8 cellular contexts compared by ENCODE assay signal in the genomic region with DNA sequence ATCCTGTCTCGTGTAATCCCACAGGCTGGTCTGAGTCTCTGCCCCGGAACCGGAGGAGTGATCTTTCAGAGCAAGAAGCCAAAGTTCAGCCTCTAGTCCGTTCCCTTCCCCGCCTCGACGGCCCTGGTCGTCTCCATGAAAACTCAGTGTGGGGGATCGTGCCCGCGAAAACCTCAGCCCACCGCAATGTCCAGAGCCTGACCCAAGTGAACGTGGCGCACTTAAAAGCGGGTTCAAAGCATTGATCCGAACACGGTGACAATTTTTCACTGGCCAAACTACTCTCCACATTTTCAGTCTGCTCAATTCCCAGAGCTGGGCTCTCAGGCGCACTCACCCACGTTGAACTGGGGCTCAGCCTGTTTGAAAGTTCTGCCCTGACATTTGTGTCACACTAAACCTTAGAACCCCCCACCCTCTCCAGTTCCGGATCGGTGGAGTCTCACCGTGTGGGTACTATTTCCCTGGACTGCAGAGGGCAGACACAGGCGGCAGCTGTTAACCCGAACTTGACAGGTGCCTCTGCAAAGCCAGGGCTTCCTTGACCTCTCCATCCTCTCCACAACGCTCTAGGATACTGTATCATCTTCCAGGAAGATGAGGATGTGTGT. TPM values are rescaled to one million over a fixed set of nuclear protein-coding genes. Genes with fewer than 3 reads are reported as not detected.
DNase-seq lines count a peak whose midpoint lies in the region; ATAC-seq and TF ChIP-seq lines count a peak whose summit lies in the region.

No MANE protein-coding gene starts in this region.

- no peaks in the 10 kb centered on the region for H3K36me3 ChIP-seq in ovary

- H3K27ac Mint-ChIP-seq in activated B cell treated with CpG ODN at 0.5 μM for 24 hours = peak overlapping the region; percentile 24

- peak overlapping the region; percentile 81 for H3K4me3 ChIP-seq in ovary

- intact Hi-C loops in activated B cell treated with CpG ODN at 0.5 μM for 24 hours (cut with micrococcal nuclease) (loop anchor here (5.0 kb wide), 1 partner anchor 533 kb away; no protein-coding TSS in a partner anchor), ovary (cut with DNase I) (no loop called here)

- H3K27me3 ChIP-seq in ovary = no peaks in the 10 kb centered on the region

- no peaks in the 10 kb centered on the region for H3K9me3 Mint-ChIP-seq in activated B cell treated with CpG ODN at 0.5 μM for 24 hours

- peak; percentile 24 for ATAC-seq in HG02759 (IDR thresholded peaks at IDR 0.05; ENCODE audit: unreplicated experiment)
- ATAC-seq in activated B cell treated with CpG ODN at 0.5 μM for 24 hours (ENCODE audit: low read depth) = peak; percentile 30
- no peak for ATAC-seq in GM21360 (IDR thresholded peaks at IDR 0.05; ENCODE audit: unreplicated experiment)
- no peak for ATAC-seq in GM18498 (IDR thresholded peaks at IDR 0.05; ENCODE audit: unreplicated experiment)

- no peaks in the 10 kb centered on the region for H3K9me3 ChIP-seq in ovary

- peaks cover 59% of the 10 kb centered on the region for H3K27me3 Mint-ChIP-seq in activated B cell treated with CpG ODN at 0.5 μM for 24 hours

- H3K4me3 Mint-ChIP-seq in activated B cell treated with CpG ODN at 0.5 μM for 24 hours = peak overlapping the region; percentile 87

- H3K4me1 ChIP-seq in ovary (ENCODE audit: insufficient read depth) = peaks cover 5% of the 10 kb centered on the region

- DNase-seq in Ammon's horn (ENCODE audit: low spot score) (peak; percentile 12), activated B cell treated with CpG ODN at 0.5 μM for 24 hours (peak; percentile 28), germinal center (ENCODE audit: low spot score) (peak; percentile 10), ovary (peak; percentile 27 to 48 (median 32)), RPMI8226 (no peak)

- TF ChIP-seq EP300 in ovary (IDR thresholded peaks at IDR 0.05) = no peak

- TF ChIP-seq CTCF in activated B cell treated with CpG ODN at 0.5 μM for 24 hours (IDR thresholded peaks at IDR 0.05) (no peak), ovary (IDR thresholded peaks at IDR 0.05) (no peak)

- H3K27ac ChIP-seq in ovary = no peak overlapping the region

- CTCF ChIA-PET in activated B cell treated with CpG ODN at 0.5 μM for 24 hours (lab: Charles Lee) = no interaction called here

- no peaks in the 10 kb centered on the region for H3K36me3 Mint-ChIP-seq in activated B cell treated with CpG ODN at 0.5 μM for 24 hours (ENCODE audit: low read depth)

- 1 to 2% (median 1%) methylated on average over 25 of the region's 25 CpGs for WGBS in ovary, 3 donors

- TF ChIP-seq POLR2A in ovary (IDR thresholded peaks at IDR 0.05) = no peak

- H3K4me1 Mint-ChIP-seq in activated B cell treated with CpG ODN at 0.5 μM for 24 hours = peaks cover 18% of the 10 kb centered on the region

- POLR2A ChIA-PET in activated B cell treated with CpG ODN at 0.5 μM for 24 hours (lab: Charles Lee) = no interaction called here

RNA-seq across cellular contexts. Expression of a gene that starts 0.9 kb away (rescaled TPM):
- total RNA-seq in activated B cell treated with CpG ODN at 0.5 μM for 24 hours (4.5 and 5.4 TPM in 2 replicates), ovary (10 to 100 TPM; 14.2 to 35.2 (median 22.5) TPM)
- 10 to 100 TPM; 12.5 to 29.1 TPM for polyA plus RNA-seq in ovary

Comparison
In these comparisons a context has a peak if more than half of its experiments do, and no peak if none do; other contexts are left out.
1. ATAC-seq: peak in HG02759 (single experiment) and activated B cell treated with CpG ODN at 0.5 μM for 24 hours (single experiment); none in GM21360 (single experiment) and GM18498 (single experiment).